Comparison of ENCODE assay signal across 25 cellular contexts in the genomic region with DNA sequence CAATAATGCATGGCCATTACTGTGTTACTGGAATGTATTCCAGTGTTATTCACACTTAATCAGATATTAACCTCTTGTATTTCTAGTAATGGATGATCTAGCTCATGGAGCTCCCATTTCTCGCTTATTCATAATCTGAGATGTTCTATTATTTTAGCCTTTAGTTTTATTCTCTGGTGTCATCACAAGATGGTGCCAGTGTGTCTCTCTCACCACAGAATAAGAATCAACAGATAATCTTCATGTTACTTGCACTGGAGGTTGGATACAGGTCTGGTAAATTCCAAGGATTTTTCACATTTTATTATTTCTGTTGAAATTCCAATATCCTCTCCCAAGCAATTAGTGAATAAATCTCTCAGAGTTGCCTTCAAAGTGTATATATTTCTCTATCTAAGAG.
A peak's percentile ranks its signal among the peaks of the same experiment; 100 is the strongest.
DNase-seq lines count a peak whose midpoint lies in the region; ATAC-seq and TF ChIP-seq lines count a peak whose summit lies in the region.
"Had no signal": no experiment of that assay in that cellular context is flagged by ENCODE, and none has a peak within 500 bp of the region (broad histone marks: within the 10 kb centered on the region; RNA-seq: fewer than 3 reads in every experiment).

No MANE protein-coding gene starts in this region.

- no peak overlapping the region for H2BK120ac ChIP-seq in mesendoderm (ENCODE audit: low read depth, low read length)

- no peaks in the 10 kb centered on the region for H3K27me3 Mint-ChIP-seq in activated B cell treated with CpG ODN at 0.5 μM for 24 hours
- H3K27me3 Mint-ChIP-seq: memory B cell, type B pancreatic cell had no signal

- in situ Hi-C loops in GM13977 (cut with MboI; ENCODE audit: low pct_unique_long_range_greater_than_20kb, low sequenced_read_pairs, unreplicated experiment): no loop called here

- 0 out of 2 replicates have a peak, but pooled peaks have one; percentile 9 for TF ChIP-seq CTCF in BE2C (IDR thresholded peaks at IDR 0.05; ENCODE audit: low read depth, low read length)
- peak; percentile 16 for TF ChIP-seq CTCF in GM13977 (IDR thresholded peaks at IDR 0.05; ENCODE audit: extremely low read depth, insufficient read depth, missing control alignments)
- TF ChIP-seq CTCF in activated B cell treated with CpG ODN at 0.5 μM for 24 hours (IDR thresholded peaks at IDR 0.05): peak; percentile 15
- no peak for TF ChIP-seq CTCF in GM10248 (IDR thresholded peaks at IDR 0.05; ENCODE audit: control extremely low read depth, extremely low read depth, low read depth, missing control alignments)

- POLR2A ChIA-PET in activated B cell treated with CpG ODN at 0.5 μM for 24 hours (lab: Charles Lee) (no interaction called here), GM10248 (lab: Yijun Ruan, JAX) (no interaction called here)

- no peak overlapping the region for H3K27ac ChIP-seq in mesendoderm (ENCODE audit: low read depth, low read length)
- H3K27ac ChIP-seq: breast epithelium, coronary artery, RWPE1, sigmoid colon had no signal

- H3K4me1 ChIP-seq in BE2C: no peaks in the 10 kb centered on the region
- no peaks in the 10 kb centered on the region for H3K4me1 ChIP-seq in mesendoderm (ENCODE audit: control insufficient read depth, low read depth, low read length)
- H3K4me1 ChIP-seq: breast epithelium had no signal

- no peak for DNase-seq in BE2C
- no peak for DNase-seq in GM13977 (ENCODE audit: low spot score)
- DNase-seq in activated B cell treated with CpG ODN at 0.5 μM for 24 hours: no peak
- DNase-seq in mesendoderm: peak; percentile 0
- DNase-seq in posterior cingulate gyrus: no peak
- no peak for DNase-seq in GM10248 (ENCODE audit: extremely low spot score)
- DNase-seq in 8988T: no peak
- no peak for DNase-seq in RPMI8226
- DNase-seq: activated CD4-positive, alpha-beta T cell treated with anti-CD3 and anti-CD28 coated beads, Interleukin-2, amount 50 U/mL, for 48 hours; activated naive CD4-positive, alpha-beta T cell; GDM1; glutamatergic neuron; KG1; NCI-H1092 treated with DMSO at 0.1 percent for 48 hours; NCI-H2029; occipital lobe; sigmoid colon; stimulated activated CD8-positive, alpha-beta memory T cell treated with anti-CD3 and anti-CD28 coated beads, Interleukin-4, amount 100 ng/mL, for 48 hours had no signal

- H3K27me3 ChIP-seq in BE2C (no peaks in the 10 kb centered on the region), mesendoderm (ENCODE audit: insufficient read depth, low read length, poor library complexity) (no peaks in the 10 kb centered on the region)
- H3K27me3 ChIP-seq: breast epithelium, sigmoid colon had no signal

- ATAC-seq in activated B cell treated with CpG ODN at 0.5 μM for 24 hours (ENCODE audit: low read depth): no peak

- no peak overlapping the region for H3K4ac ChIP-seq in mesendoderm (ENCODE audit: low read depth, low read length)

- H3K27ac Mint-ChIP-seq in activated B cell treated with CpG ODN at 0.5 μM for 24 hours: no peak overlapping the region
- H3K27ac Mint-ChIP-seq: CD14-positive monocyte; memory B cell; T-helper 2 cell treated with Interferon-gamma antibody and Interleukin-4, amounts not matched to agents 5 μg/mL and 100 μg/mL, for 36 hours; type B pancreatic cell had no signal

- H3K79me1 ChIP-seq in mesendoderm (ENCODE audit: low read length): no peaks in the 10 kb centered on the region

- H3K23ac ChIP-seq in mesendoderm (ENCODE audit: low read length): no peak overlapping the region

- no peaks in the 10 kb centered on the region for H3K9me3 ChIP-seq in BE2C
- H3K9me3 ChIP-seq: breast epithelium, sigmoid colon had no signal

- no peak overlapping the region for H2AK5ac ChIP-seq in mesendoderm (ENCODE audit: low read length)

- H3K9ac ChIP-seq in mesendoderm (ENCODE audit: low read length): no peak overlapping the region

- H3K9me3 Mint-ChIP-seq in activated B cell treated with CpG ODN at 0.5 μM for 24 hours: no peaks in the 10 kb centered on the region
- H3K9me3 Mint-ChIP-seq: memory B cell; T-helper 2 cell treated with Interferon-gamma antibody and Interleukin-4, amounts not matched to agents 5 μg/mL and 100 μg/mL, for 36 hours; type B pancreatic cell had no signal

- no peak overlapping the region for H4K8ac ChIP-seq in mesendoderm (ENCODE audit: low read depth, low read length)

- H3K56ac ChIP-seq in mesendoderm (ENCODE audit: low read length): no peak overlapping the region

- H4K5ac ChIP-seq in mesendoderm (ENCODE audit: low read length): no peak overlapping the region

- no peak overlapping the region for H2BK5ac ChIP-seq in mesendoderm (ENCODE audit: low read length)

- CTCF ChIA-PET in activated B cell treated with CpG ODN at 0.5 μM for 24 hours (lab: Charles Lee) (no interaction called here), GM10248 (lab: Yijun Ruan, JAX) (no interaction called here)

- intact Hi-C loops in activated B cell treated with CpG ODN at 0.5 μM for 24 hours (cut with micrococcal nuclease): loop anchor here (2.0 kb wide), 1 partner anchor 13 kb away; no protein-coding TSS in a partner anchor
- intact Hi-C loops in posterior cingulate gyrus (cut with DNase I): no loop called here

- no CpG with 5 or more reads among the region's 1 CpG for WGBS in mesendoderm (ENCODE audit: extremely low coverage, insufficient coverage, low lambda C conversion rate)

- H3K18ac ChIP-seq in mesendoderm (ENCODE audit: low read length): no peak overlapping the region

- no peak overlapping the region for H3K4me3 Mint-ChIP-seq in activated B cell treated with CpG ODN at 0.5 μM for 24 hours
- H3K4me3 Mint-ChIP-seq: CD14-positive monocyte; memory B cell; T-helper 2 cell treated with Interferon-gamma antibody and Interleukin-4, amounts not matched to agents 5 μg/mL and 100 μg/mL, for 36 hours; type B pancreatic cell had no signal

- H3K4me2 ChIP-seq in mesendoderm (ENCODE audit: low read length): no peak overlapping the region

- H3K4me3 ChIP-seq in BE2C (ENCODE audit: low read depth, low read length) (no peak overlapping the region), mesendoderm (ENCODE audit: low read length) (no peak overlapping the region)
- H3K4me3 ChIP-seq: breast epithelium, coronary artery, sigmoid colon had no signal

- H3K4me1 Mint-ChIP-seq in activated B cell treated with CpG ODN at 0.5 μM for 24 hours: peaks cover 4% of the 10 kb centered on the region
- H3K4me1 Mint-ChIP-seq: CD14-positive monocyte had no signal

- H3K36me3 ChIP-seq in BE2C: no peaks in the 10 kb centered on the region
- H3K36me3 ChIP-seq in mesendoderm (ENCODE audit: control insufficient read depth, insufficient read depth, low read length): no peaks in the 10 kb centered on the region
- H3K36me3 ChIP-seq: breast epithelium, sigmoid colon had no signal

- no peak overlapping the region for H2BK15ac ChIP-seq in mesendoderm (replicated peaks; ENCODE audit: low read depth)

- H3K36me3 Mint-ChIP-seq in activated B cell treated with CpG ODN at 0.5 μM for 24 hours (ENCODE audit: low read depth): no peaks in the 10 kb centered on the region
- H3K36me3 Mint-ChIP-seq: CD14-positive monocyte, memory B cell, type B pancreatic cell had no signal

- H3K79me2 ChIP-seq in mesendoderm (ENCODE audit: control insufficient read depth, insufficient read depth, low read length): no peaks in the 10 kb centered on the region
